In the genomic region with DNA sequence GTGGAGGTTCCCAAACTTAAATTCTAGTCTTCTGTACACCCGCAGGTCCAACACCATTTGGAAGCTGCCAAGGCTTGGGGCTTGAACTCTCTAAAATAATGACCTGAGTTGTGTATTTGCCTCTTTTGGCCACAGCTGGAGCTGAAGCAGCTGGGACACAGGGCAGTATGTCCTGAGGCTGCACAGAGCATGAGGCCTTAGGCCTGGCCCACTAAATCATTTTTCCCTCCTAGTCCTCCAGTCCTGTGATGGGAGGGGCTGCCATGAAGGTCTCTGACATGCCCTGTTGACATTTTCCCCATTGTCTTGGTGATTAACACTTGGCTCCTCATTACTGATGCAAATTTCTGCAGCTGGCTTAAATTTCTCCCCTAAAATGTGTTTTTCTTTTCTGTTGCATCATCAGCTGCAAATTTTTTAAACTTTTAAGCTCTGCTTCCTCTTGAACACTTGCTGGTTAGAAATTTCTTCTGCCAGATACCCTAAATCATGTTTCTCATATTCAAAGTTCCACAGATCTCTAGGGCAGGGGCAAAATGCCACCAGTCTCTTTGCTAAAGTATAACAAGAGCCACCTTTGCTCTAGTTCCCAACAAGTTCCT, we compare ENCODE assay signal across 32 cellular contexts. TPM values are rescaled to one million over a fixed set of nuclear protein-coding genes. Genes with fewer than 3 reads are reported as not detected.
"Had no signal": no experiment of that assay in that cellular context is flagged by ENCODE, and none has a peak within 500 bp of the region (broad histone marks: within the 10 kb centered on the region; RNA-seq: fewer than 3 reads in every experiment).

No MANE protein-coding gene starts in this region.

- H2AFZ ChIP-seq: hepatocyte had no signal

- FAIRE-seq: pancreas, urothelium cell line had no signal

- H3K4me1 ChIP-seq: left ventricle myocardium inferior, pancreas, prostate gland, suprapubic skin, upper lobe of right lung had no signal

- H3K36me3 ChIP-seq: pancreas, prostate gland, suprapubic skin, upper lobe of right lung had no signal

- DNase-seq: islet precursor cell; left ventricle myocardium inferior; midbrain; mucosa of descending colon; naive thymus-derived CD4-positive, alpha-beta T cell; nucleus accumbens; pancreas; posterior cingulate gyrus; retina; right cardiac atrium; stimulated activated CD4-positive, alpha-beta T cell treated with anti-CD3 and anti-CD28 coated beads, Interleukin-12 subunit alpha, Interleukin-12 subunit beta, amount 100 ng/mL, for 4 hours; stimulated activated CD4-positive, alpha-beta T cell treated with anti-CD3 and anti-CD28 coated beads, Interleukin-15, amount 100 ng/mL, for 24 hours; stimulated activated CD4-positive, alpha-beta T cell treated with anti-CD3 and anti-CD28 coated beads, Interleukin-2, amount 100 ng/mL, for 24 hours; stimulated activated CD4-positive, alpha-beta T cell treated with anti-CD3 and anti-CD28 coated beads, Interleukin-4, amount 100 ng/mL, for 1 hour; stimulated activated naive CD4-positive, alpha-beta T cell; tibial artery; trophoblast cell; upper lobe of right lung had no signal

- ATAC-seq: mucosa of descending colon; naive thymus-derived CD4-positive, alpha-beta T cell; natural killer cell treated with Interleukin-12 subunit alpha and Interleukin-12 subunit beta and Interleukin-15 and Interleukin-18, amount 100 ng/mL, for 72 hours; pancreas; right cardiac atrium; sciatic nerve; upper lobe of right lung had no signal

- H3K27ac ChIP-seq: hepatocyte, left ventricle myocardium inferior, pancreas, prostate gland, skin epidermis, suprapubic skin, thoracic aorta, tibial artery, upper lobe of right lung had no signal

- H3K4me3 Mint-ChIP-seq: naive thymus-derived CD4-positive, alpha-beta T cell; natural killer cell treated with Interleukin-12 subunit alpha and Interleukin-12 subunit beta and Interleukin-15 and Interleukin-18, amount 100 ng/mL, for 72 hours; stimulated activated naive CD8-positive, alpha-beta T cell treated with anti-CD3 and anti-CD28 coated beads, Interleukin-15, Interleukin-2, amounts not matched to agents 100 ng/mL and 50 ng/mL, for 24 hours had no signal

- H3K4me1 Mint-ChIP-seq: naive thymus-derived CD4-positive, alpha-beta T cell had no signal

- H3K27ac Mint-ChIP-seq: naive thymus-derived CD4-positive, alpha-beta T cell; natural killer cell treated with Interleukin-12 subunit alpha and Interleukin-12 subunit beta and Interleukin-15 and Interleukin-18, amount 100 ng/mL, for 72 hours; stimulated activated naive CD8-positive, alpha-beta T cell treated with anti-CD3 and anti-CD28 coated beads, Interleukin-15, Interleukin-2, amounts not matched to agents 100 ng/mL and 50 ng/mL, for 24 hours had no signal

- H3K79me2 ChIP-seq: hepatocyte had no signal

- H3K9me3 ChIP-seq: pancreas, prostate gland, thoracic aorta, tibial artery, upper lobe of right lung had no signal

- H3K27me3 ChIP-seq: hepatocyte, pancreas, suprapubic skin, tibial artery, upper lobe of right lung had no signal

- H3K4me2 ChIP-seq: hepatocyte had no signal

- H3K4me3 ChIP-seq: hepatocyte, left ventricle myocardium inferior, lung, mucosa of descending colon, pancreas, prostate gland, skin epidermis, suprapubic skin, thoracic aorta, tibial artery, upper lobe of right lung had no signal

RNA-seq across cellular contexts. Expression of gene WNT16, which starts 43.6 kb away (rescaled TPM):
- total RNA-seq: kidney epithelial cell; left ventricle myocardium inferior; mesenteric fat pad; naive thymus-derived CD4-positive, alpha-beta T cell; natural killer cell treated with Interleukin-12 subunit alpha and Interleukin-12 subunit beta and Interleukin-15 and Interleukin-18, amount 100 ng/mL, for 72 hours; right cardiac atrium; sciatic nerve; subcutaneous adipose tissue; thoracic aorta; upper lobe of right lung had no signal
- polyA plus RNA-seq: naive thymus-derived CD4-positive, alpha-beta T cell; neural cell; right cardiac atrium had no signal
